ENCODE assay signal across 24 cellular contexts in genomic region chr3:152076148-152076547, GRCh38.
DNase-seq lines count a peak whose midpoint lies in the region; ATAC-seq and TF ChIP-seq lines count a peak whose summit lies in the region.
"Had no signal": no experiment of that assay in that cellular context is flagged by ENCODE, and none has a peak within 500 bp of the region (broad histone marks: within the 10 kb centered on the region; RNA-seq: fewer than 3 reads in every experiment).

No MANE protein-coding gene starts in this region.

- POLR2A ChIA-PET in CD4-positive, alpha-beta T cell (lab: Charles Lee), result interaction anchor here (0.6 to 0.9 kb wide), 2 partner anchors 111 to 118 kb away, joined by 3 to 5 read pairs; no protein-coding TSS in a partner anchor

- H3K9me3 Mint-ChIP-seq in CD4-positive, alpha-beta T cell, result peaks cover 9% of the 10 kb centered on the region
- peaks cover 4% of the 10 kb centered on the region for H3K9me3 Mint-ChIP-seq in type B pancreatic cell
- H3K9me3 Mint-ChIP-seq: T-helper 2 cell treated with Interferon-gamma antibody and Interleukin-4, amounts not matched to agents 5 μg/mL and 100 μg/mL, for 36 hours had no signal

- H3K4me3 Mint-ChIP-seq in CD4-positive, alpha-beta T cell, result no peak overlapping the region
- no peak overlapping the region for H3K4me3 Mint-ChIP-seq in type B pancreatic cell
- H3K4me3 Mint-ChIP-seq: activated naive CD8-positive, alpha-beta T cell treated with anti-CD3 and anti-CD28 coated beads, Interleukin-2, amount 10 ng/mL, durations not matched to agents 7 days and 5 days; activated T-cell treated with anti-CD3 and anti-CD28 coated beads, Interleukin-2, amount 50 U/mL, for 72 hours; naive thymus-derived CD8-positive, alpha-beta T cell; T-helper 2 cell treated with Interferon-gamma antibody and Interleukin-4, amounts not matched to agents 5 μg/mL and 100 μg/mL, for 36 hours had no signal

- TF ChIP-seq CTCF in CD4-positive, alpha-beta T cell (IDR thresholded peaks at IDR 0.05), result no peak
- TF ChIP-seq CTCF in mammary epithelial cell (conservative IDR thresholded peaks at IDR 0.05 in 1 of 2, IDR thresholded peaks at IDR 0.05 in 1 of 2; ENCODE audit: extremely low read depth in 1 of 2, insufficient read depth in 1 of 2, low read depth in 1 of 2, low read length in 2 of 2), result peak in 1 of 2 donors; percentile 42
- no peak for TF ChIP-seq CTCF in type B pancreatic cell (conservative IDR thresholded peaks at IDR 0.05)

- H3K4me1 Mint-ChIP-seq in CD4-positive, alpha-beta T cell (ENCODE audit: low read depth), result peaks cover 5% of the 10 kb centered on the region
- no peaks in the 10 kb centered on the region for H3K4me1 Mint-ChIP-seq in type B pancreatic cell (ENCODE audit: unreplicated experiment)
- H3K4me1 Mint-ChIP-seq: activated naive CD8-positive, alpha-beta T cell treated with anti-CD3 and anti-CD28 coated beads, Interleukin-2, amount 10 ng/mL, durations not matched to agents 7 days and 5 days had no signal

- no peak overlapping the region for H3K9ac ChIP-seq in mammary epithelial cell (ENCODE audit: insufficient read depth, low read length)
- H3K9ac ChIP-seq: parathyroid adenoma had no signal

- no peaks in the 10 kb centered on the region for H3K27me3 ChIP-seq in CD4-positive, alpha-beta T cell (ENCODE audit: control insufficient read depth, insufficient read depth, low read length)
- H3K27me3 ChIP-seq in mammary epithelial cell (ENCODE audit: insufficient read depth, low read length), result no peaks in the 10 kb centered on the region
- H3K27me3 ChIP-seq: stomach had no signal

- H4K20me1 ChIP-seq in mammary epithelial cell (ENCODE audit: insufficient read depth, low read length), result no peaks in the 10 kb centered on the region

- H3K9me3 ChIP-seq in CD4-positive, alpha-beta T cell (ENCODE audit: control insufficient read depth, low read length), result no peaks in the 10 kb centered on the region
- H3K9me3 ChIP-seq in mammary epithelial cell (replicated peaks; ENCODE audit: insufficient read depth, low read length), result no peaks in the 10 kb centered on the region

- in situ Hi-C loops in mammary epithelial cell (cut with MboI; ENCODE audit: low sequenced_read_pairs in 2 of 2), result loop anchor here in 1 of 2 donors (10.0 to 25.0 kb wide), 2 partner anchors 186 to 369 kb away; partner anchors contain the start of gene MBNL1

- no peaks in the 10 kb centered on the region for H3K36me3 Mint-ChIP-seq in CD4-positive, alpha-beta T cell (ENCODE audit: low read depth)
- no peaks in the 10 kb centered on the region for H3K36me3 Mint-ChIP-seq in type B pancreatic cell

- no peak overlapping the region for H2AFZ ChIP-seq in mammary epithelial cell (ENCODE audit: low read depth, low read length)
- H2AFZ ChIP-seq: parathyroid adenoma had no signal

- H3K27ac Mint-ChIP-seq in CD4-positive, alpha-beta T cell, result no peak overlapping the region
- no peak overlapping the region for H3K27ac Mint-ChIP-seq in type B pancreatic cell
- H3K27ac Mint-ChIP-seq: activated naive CD8-positive, alpha-beta T cell treated with anti-CD3 and anti-CD28 coated beads, Interleukin-2, amount 10 ng/mL, durations not matched to agents 7 days and 5 days; activated T-cell treated with anti-CD3 and anti-CD28 coated beads, Interleukin-2, amount 50 U/mL, for 72 hours; naive thymus-derived CD8-positive, alpha-beta T cell; T-helper 2 cell treated with Interferon-gamma antibody and Interleukin-4, amounts not matched to agents 5 μg/mL and 100 μg/mL, for 36 hours had no signal

- intact Hi-C loops in CD4-positive, alpha-beta T cell (cut with DNase I, micrococcal nuclease), result loop anchor here in 1 of 2 experiments (5.0 to 10.0 kb wide), 2 partner anchors 101 to 229 kb away; no protein-coding TSS in a partner anchor
- intact Hi-C loops in mammary epithelial cell (cut with micrococcal nuclease), result loop anchor here (1.0 kb wide), 2 partner anchors 195 to 368 kb away; no protein-coding TSS in a partner anchor

- BruUV-seq in mammary epithelial cell (replicated peaks; lab: Mats Ljungman, UMichigan), result no TSS peak

- no peaks in the 10 kb centered on the region for H3K36me3 ChIP-seq in mammary epithelial cell (ENCODE audit: insufficient read depth, low read length)
- H3K36me3 ChIP-seq: stomach had no signal

- DNase-seq in CD4-positive, alpha-beta T cell, result no peak
- DNase-seq in M059J (ENCODE audit: low read depth) (peak; percentile 39), mammary epithelial cell (peak; percentile 21), fibroblast of the conjunctiva (ENCODE audit: low read depth) (peak; percentile 13), NCI-H226 (no peak), HPDE6-E6E7 (ENCODE audit: extremely low spot score) (no peak), type B pancreatic cell (ENCODE audit: extremely low spot score, unreplicated experiment) (no peak)
- no peak for DNase-seq in activated naive CD4-positive, alpha-beta T cell (lab: John Stamatoyannopoulos, UW)
- DNase-seq: activated CD4-positive, CD25-positive, alpha-beta regulatory T cell; activated CD8-positive, alpha-beta memory T cell treated with anti-CD3 and anti-CD28 coated beads for 24 hours; activated naive CD8-positive, alpha-beta T cell treated with anti-CD3 and anti-CD28 coated beads, Interleukin-2, amount 10 ng/mL, durations not matched to agents 7 days and 5 days; activated T-cell treated with anti-CD3 and anti-CD28 coated beads, Interleukin-2, amount 50 U/mL, for 72 hours; Calu3; kidney glomerular epithelial cell; mesendoderm; MM.1S; naive thymus-derived CD8-positive, alpha-beta T cell; NCI-H1930; NCI-H446 treated with DMSO at 0.1 percent for 48 hours; SHP77 treated with DMSO at 0.1 percent for 48 hours; stimulated activated CD4-positive, alpha-beta T cell treated with anti-CD3 and anti-CD28 coated beads, Interleukin-2, amount 100 ng/mL, for 24 hours; stomach had no signal

- H3K4me1 ChIP-seq in mammary epithelial cell (ENCODE audit: insufficient read depth, low read length), result no peaks in the 10 kb centered on the region
- H3K4me1 ChIP-seq: parathyroid adenoma had no signal

- no peaks in the 10 kb centered on the region for H3K27me3 Mint-ChIP-seq in CD4-positive, alpha-beta T cell
- peaks cover 3% of the 10 kb centered on the region for H3K27me3 Mint-ChIP-seq in type B pancreatic cell
- H3K27me3 Mint-ChIP-seq: activated naive CD8-positive, alpha-beta T cell treated with anti-CD3 and anti-CD28 coated beads, Interleukin-2, amount 10 ng/mL, durations not matched to agents 7 days and 5 days; naive thymus-derived CD8-positive, alpha-beta T cell had no signal

- H3K4me2 ChIP-seq in mammary epithelial cell (ENCODE audit: insufficient read depth, low read depth, low read length), result no peak overlapping the region

- dilution Hi-C loops in mammary epithelial cell (cut with HindIII; ENCODE audit: low sequenced_read_pairs), result no loop called here

- H3K4me3 ChIP-seq in mammary epithelial cell (replicated peaks in 1 of 3; ENCODE audit: insufficient read depth in 1 of 3, low read depth in 2 of 3, low read length in 3 of 3), result no peak overlapping the region
- H3K4me3 ChIP-seq: stomach had no signal

- WGBS in mammary epithelial cell (ENCODE audit: low coverage, missing lambda C conversion rate), result 94% methylated on average over 2 of the region's 2 CpGs

- H3K27ac ChIP-seq in CD4-positive, alpha-beta T cell (ENCODE audit: low read depth, low read length), result no peak overlapping the region
- no peak overlapping the region for H3K27ac ChIP-seq in mammary epithelial cell (ENCODE audit: insufficient read depth, low read depth, low read length)
- H3K27ac ChIP-seq: parathyroid adenoma, stomach had no signal

- no peaks in the 10 kb centered on the region for H3K79me2 ChIP-seq in mammary epithelial cell (ENCODE audit: insufficient read depth, low read length)
- H3K79me2 ChIP-seq: parathyroid adenoma had no signal

- ATAC-seq in CD4-positive, alpha-beta T cell (ENCODE audit: poor library complexity), result peak; percentile 46
- ATAC-seq: activated T-cell treated with anti-CD3 and anti-CD28 coated beads, Interleukin-2, amount 50 U/mL, for 72 hours; naive thymus-derived CD8-positive, alpha-beta T cell had no signal

- CTCF ChIA-PET in CD4-positive, alpha-beta T cell (lab: Charles Lee), result interaction anchor here (1.2 kb wide), 1 partner anchor 227 kb away, joined by 4 read pairs; no protein-coding TSS in a partner anchor
- CTCF ChIA-PET in mammary epithelial cell (lab: Charles Lee; ENCODE audit: low non-redundant PET), result interaction anchor here (0.5 to 0.8 kb wide), 5 partner anchors 144 to 1949 kb away, joined by 3 to 24 read pairs (median 3); no protein-coding TSS in a partner anchor

Comparison
In these comparisons a context has a peak if more than half of its experiments do, and no peak if none do; other contexts are left out.
1. DNase-seq: peak in M059J (single experiment), mammary epithelial cell (single experiment) and fibroblast of the conjunctiva (single experiment); none in CD4-positive, alpha-beta T cell (0 of 10), NCI-H226 (single experiment), activated naive CD4-positive, alpha-beta T cell (0 of 4), HPDE6-E6E7 (single experiment) and type B pancreatic cell (single experiment).